In the genomic region with DNA sequence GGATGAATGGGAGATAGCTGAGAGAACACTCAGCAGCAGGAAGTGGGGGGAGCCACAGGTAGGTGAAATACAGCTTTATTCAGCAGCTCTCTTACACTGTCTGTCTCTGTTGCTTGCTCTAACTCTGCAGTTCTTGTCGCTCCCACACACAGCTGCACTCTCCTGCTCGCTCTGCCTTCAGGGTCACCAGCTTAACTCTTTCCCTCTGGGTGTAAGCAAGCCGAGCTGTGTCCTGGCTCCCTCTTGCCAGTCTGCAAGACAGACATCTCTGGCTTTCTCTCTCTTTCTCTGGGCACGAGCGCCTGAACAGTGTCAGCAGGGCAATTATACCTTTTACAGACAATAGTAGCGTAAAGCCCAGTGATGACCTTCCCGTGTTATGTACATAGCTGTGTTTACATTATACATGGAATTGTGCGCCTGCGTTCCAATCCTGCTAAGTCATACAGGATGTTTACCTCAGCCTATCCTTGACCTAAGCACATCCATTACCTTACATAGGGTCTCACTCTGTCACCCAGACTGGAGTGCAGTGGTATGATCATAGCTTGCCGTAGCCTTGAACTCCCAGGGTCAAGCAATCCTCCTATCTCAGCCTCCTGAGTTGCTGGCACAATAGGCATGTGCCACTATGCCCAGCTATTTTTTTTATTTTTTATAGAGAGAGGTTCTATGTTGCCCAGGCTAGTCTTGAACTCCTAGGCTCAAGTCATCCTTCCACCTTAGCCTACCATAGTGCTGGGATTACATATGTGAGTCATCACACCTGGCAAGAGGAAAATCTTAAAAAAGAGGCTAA, we compare ENCODE assay signal across 28 cellular contexts. TPM values are rescaled to one million over a fixed set of nuclear protein-coding genes. Genes with fewer than 3 reads are reported as not detected.
DNase-seq lines count a peak whose midpoint lies in the region; ATAC-seq and TF ChIP-seq lines count a peak whose summit lies in the region.
"Had no signal": no experiment of that assay in that cellular context is flagged by ENCODE, and none has a peak within 500 bp of the region (broad histone marks: within the 10 kb centered on the region; RNA-seq: fewer than 3 reads in every experiment).

No MANE protein-coding gene starts in this region.

- H3K27ac Mint-ChIP-seq in activated CD8-positive, alpha-beta T cell treated with anti-CD3 and anti-CD28 coated beads, Interleukin-2, amount 10 ng/mL, durations not matched to agents 7 days and 5 days = no peak overlapping the region
- H3K27ac Mint-ChIP-seq: activated CD8-positive, alpha-beta memory T cell treated with anti-CD3 and anti-CD28 coated beads, Interleukin-2, amount 10 ng/mL, durations not matched to agents 7 days and 5 days; CD4-positive, CD25-positive, alpha-beta regulatory T cell; stimulated activated memory B cell treated with anti-CD40 and anti-IgM and Interleukin-4, amounts not matched to agents 10 μg/mL and 1 μg/mL and 100 μg/mL, for 72 hours; T-helper 17 cell had no signal

- POLR2A ChIA-PET in activated CD8-positive, alpha-beta T cell treated with anti-CD3 and anti-CD28 coated beads, Interleukin-2, amount 10 ng/mL, durations not matched to agents 7 days and 5 days (lab: Charles Lee) = no interaction called here

- H3K4me1 ChIP-seq in DND-41 (ENCODE audit: insufficient read depth, low read length) = no peaks in the 10 kb centered on the region
- H3K4me1 ChIP-seq: gastroesophageal sphincter, lower lobe of right lung had no signal

- no peaks in the 10 kb centered on the region for H4K20me1 ChIP-seq in DND-41 (ENCODE audit: insufficient read depth, low read length)

- peaks cover 37% of the 10 kb centered on the region for H3K36me3 ChIP-seq in DND-41 (ENCODE audit: insufficient read depth, low read length)
- H3K36me3 ChIP-seq: thoracic aorta had no signal

- peaks cover 13% of the 10 kb centered on the region for H3K4me1 Mint-ChIP-seq in activated CD8-positive, alpha-beta T cell treated with anti-CD3 and anti-CD28 coated beads, Interleukin-2, amount 10 ng/mL, durations not matched to agents 7 days and 5 days (ENCODE audit: low read depth)
- H3K4me1 Mint-ChIP-seq: stimulated activated memory B cell treated with anti-CD40 and anti-IgM and Interleukin-4, amounts not matched to agents 10 μg/mL and 1 μg/mL and 100 μg/mL, for 72 hours had no signal

- TF ChIP-seq CTCF in DND-41 (IDR thresholded peaks at IDR 0.05; ENCODE audit: borderline replicate concordance, extremely low read depth, low read length, poor library complexity, severe bottlenecking) (no peak), epithelial cell of esophagus (IDR thresholded peaks at IDR 0.05; ENCODE audit: insufficient read depth, low read depth, low read length, missing control alignments) (no peak)

- no peak overlapping the region for H3K4me2 ChIP-seq in DND-41 (ENCODE audit: insufficient read depth, low read length)

- no peaks in the 10 kb centered on the region for H3K9me3 ChIP-seq in DND-41 (ENCODE audit: insufficient read depth, low read length, severe bottlenecking)
- H3K9me3 ChIP-seq: gastroesophageal sphincter, lower lobe of right lung, neutrophil, thoracic aorta had no signal

- ATAC-seq in DND-41 (ENCODE audit: insufficient read depth, low read depth) (no peak), HG02610 (IDR thresholded peaks at IDR 0.05; ENCODE audit: unreplicated experiment) (no peak), HG03108 (IDR thresholded peaks at IDR 0.05; ENCODE audit: unreplicated experiment) (no peak)
- ATAC-seq in activated CD8-positive, alpha-beta T cell treated with anti-CD3 and anti-CD28 coated beads, Interleukin-2, amount 10 ng/mL, durations not matched to agents 7 days and 5 days = no peak
- ATAC-seq: activated CD8-positive, alpha-beta memory T cell treated with anti-CD3 and anti-CD28 coated beads, Interleukin-2, amount 10 ng/mL, durations not matched to agents 7 days and 5 days; activated naive CD4-positive, alpha-beta T cell treated with anti-CD3 and anti-CD28 coated beads, Interleukin-2, amount 50 U/mL, for 72 hours; esophagus mucosa; gastroesophageal sphincter; lower lobe of right lung; stimulated activated memory B cell treated with anti-CD40 and anti-IgM and Interleukin-4, amounts not matched to agents 10 μg/mL and 1 μg/mL and 100 μg/mL, for 72 hours; T-helper 17 cell had no signal

- peak; percentile 86 for DNase-seq in COLO668 (lab: John Stamatoyannopoulos, UW; ENCODE audit: unreplicated experiment)
- peak; percentile 29 for DNase-seq in DND-41
- peak; percentile 87 for DNase-seq in NCI-H748 (lab: John Stamatoyannopoulos, UW; ENCODE audit: unreplicated experiment)
- peak; percentile 85 for DNase-seq in epithelial cell of esophagus (ENCODE audit: low read depth)
- DNase-seq in stimulated activated CD4-positive, alpha-beta T cell treated with anti-CD3 and anti-CD28 coated beads, Interleukin-4, amount 100 ng/mL, for 24 hours = no peak
- DNase-seq in activated CD8-positive, alpha-beta T cell treated with anti-CD3 and anti-CD28 coated beads, Interleukin-2, amount 10 ng/mL, durations not matched to agents 7 days and 5 days = no peak
- DNase-seq: activated CD4-positive, alpha-beta T cell treated with anti-CD3 and anti-CD28 coated beads for 4 hours; activated CD8-positive, alpha-beta memory T cell treated with anti-CD3 and anti-CD28 coated beads, Interleukin-2, amount 10 ng/mL, durations not matched to agents 7 days and 5 days; CD4-positive, CD25-positive, alpha-beta regulatory T cell; cerebellar nuclear complex; DMS79; kidney; lower lobe of right lung; NCI-H1436; NCI-H2227 treated with DMSO at 0.1 percent for 48 hours; stimulated activated CD4-positive, alpha-beta T cell treated with anti-CD3 and anti-CD28 coated beads, Interleukin-1b, Interleukin-23, amount 100 ng/mL, for 48 hours; T-helper 17 cell had no signal

- H3K9ac ChIP-seq in DND-41 (ENCODE audit: low read depth, low read length) = no peak overlapping the region
- H3K9ac ChIP-seq: GM23248 had no signal

- no peaks in the 10 kb centered on the region for H3K27me3 ChIP-seq in DND-41 (ENCODE audit: insufficient read depth, low read length, poor library complexity)
- H3K27me3 ChIP-seq: gastroesophageal sphincter, neutrophil had no signal

- no peak overlapping the region for H3K27ac ChIP-seq in DND-41 (ENCODE audit: low read length)
- H3K27ac ChIP-seq: gastroesophageal sphincter, GM23248, lower lobe of right lung, neutrophil, SK-N-MC, skin epidermis, thoracic aorta had no signal

- no peak overlapping the region for H2AFZ ChIP-seq in DND-41 (ENCODE audit: low read depth, low read length)
- H2AFZ ChIP-seq: GM23248 had no signal

- CTCF ChIA-PET in activated CD8-positive, alpha-beta T cell treated with anti-CD3 and anti-CD28 coated beads, Interleukin-2, amount 10 ng/mL, durations not matched to agents 7 days and 5 days (lab: Charles Lee) = interaction anchor here (1.3 to 1.4 kb wide), 2 partner anchors 314 to 363 kb away, joined by 3 to 5 read pairs; no protein-coding TSS in a partner anchor

- H3K4me3 ChIP-seq in DND-41 (ENCODE audit: low read depth in 1 of 2, low read length in 2 of 2) (no peak overlapping the region), epithelial cell of esophagus (ENCODE audit: low read length) (no peak overlapping the region)
- H3K4me3 ChIP-seq: gastroesophageal sphincter, GM23248, lower lobe of right lung, SK-N-MC, skin epidermis, thoracic aorta had no signal

- H3K79me2 ChIP-seq in DND-41 (ENCODE audit: insufficient read depth, low read length) = no peaks in the 10 kb centered on the region

- no peak overlapping the region for H3K4me3 Mint-ChIP-seq in activated CD8-positive, alpha-beta T cell treated with anti-CD3 and anti-CD28 coated beads, Interleukin-2, amount 10 ng/mL, durations not matched to agents 7 days and 5 days
- H3K4me3 Mint-ChIP-seq: activated CD8-positive, alpha-beta memory T cell treated with anti-CD3 and anti-CD28 coated beads, Interleukin-2, amount 10 ng/mL, durations not matched to agents 7 days and 5 days; CD4-positive, CD25-positive, alpha-beta regulatory T cell; stimulated activated memory B cell treated with anti-CD40 and anti-IgM and Interleukin-4, amounts not matched to agents 10 μg/mL and 1 μg/mL and 100 μg/mL, for 72 hours; T-helper 17 cell had no signal

- no peaks in the 10 kb centered on the region for H3K9me3 Mint-ChIP-seq in activated CD8-positive, alpha-beta T cell treated with anti-CD3 and anti-CD28 coated beads, Interleukin-2, amount 10 ng/mL, durations not matched to agents 7 days and 5 days (ENCODE audit: insufficient read depth)
- H3K9me3 Mint-ChIP-seq: activated naive CD4-positive, alpha-beta T cell treated with anti-CD3 and anti-CD28 coated beads, Interleukin-2, amount 50 U/mL, for 72 hours; stimulated activated memory B cell treated with anti-CD40 and anti-IgM and Interleukin-4, amounts not matched to agents 10 μg/mL and 1 μg/mL and 100 μg/mL, for 72 hours had no signal

- H3K36me3 Mint-ChIP-seq in activated CD8-positive, alpha-beta T cell treated with anti-CD3 and anti-CD28 coated beads, Interleukin-2, amount 10 ng/mL, durations not matched to agents 7 days and 5 days (ENCODE audit: low read depth) = peaks cover 21% of the 10 kb centered on the region

- no peaks in the 10 kb centered on the region for H3K27me3 Mint-ChIP-seq in activated CD8-positive, alpha-beta T cell treated with anti-CD3 and anti-CD28 coated beads, Interleukin-2, amount 10 ng/mL, durations not matched to agents 7 days and 5 days (ENCODE audit: low read depth)
- H3K27me3 Mint-ChIP-seq: activated CD8-positive, alpha-beta memory T cell treated with anti-CD3 and anti-CD28 coated beads, Interleukin-2, amount 10 ng/mL, durations not matched to agents 7 days and 5 days; CD4-positive, CD25-positive, alpha-beta regulatory T cell; stimulated activated memory B cell treated with anti-CD40 and anti-IgM and Interleukin-4, amounts not matched to agents 10 μg/mL and 1 μg/mL and 100 μg/mL, for 72 hours; T-helper 17 cell had no signal

RNA-seq across cellular contexts. Expression of gene CHN1, which starts 57.8 kb away (rescaled TPM):
- under 1 TPM; 0.11 to 0.50 TPM for total RNA-seq in activated CD8-positive, alpha-beta T cell treated with anti-CD3 and anti-CD28 coated beads, Interleukin-2, amount 10 ng/mL, durations not matched to agents 7 days and 5 days

Comparison
In these comparisons a context has a peak if more than half of its experiments do, and no peak if none do; other contexts are left out.
1. DNase-seq: peak in COLO668 (single experiment), DND-41 (single experiment), NCI-H748 (single experiment) and epithelial cell of esophagus (single experiment); none in stimulated activated CD4-positive, alpha-beta T cell treated with anti-CD3 and anti-CD28 coated beads, Interleukin-4, amount 100 ng/mL, for 24 hours (single experiment) and activated CD8-positive, alpha-beta T cell treated with anti-CD3 and anti-CD28 coated beads, Interleukin-2, amount 10 ng/mL, durations not matched to agents 7 days and 5 days (single experiment).